27 cellular contexts compared by ENCODE assay signal in the genomic region with DNA sequence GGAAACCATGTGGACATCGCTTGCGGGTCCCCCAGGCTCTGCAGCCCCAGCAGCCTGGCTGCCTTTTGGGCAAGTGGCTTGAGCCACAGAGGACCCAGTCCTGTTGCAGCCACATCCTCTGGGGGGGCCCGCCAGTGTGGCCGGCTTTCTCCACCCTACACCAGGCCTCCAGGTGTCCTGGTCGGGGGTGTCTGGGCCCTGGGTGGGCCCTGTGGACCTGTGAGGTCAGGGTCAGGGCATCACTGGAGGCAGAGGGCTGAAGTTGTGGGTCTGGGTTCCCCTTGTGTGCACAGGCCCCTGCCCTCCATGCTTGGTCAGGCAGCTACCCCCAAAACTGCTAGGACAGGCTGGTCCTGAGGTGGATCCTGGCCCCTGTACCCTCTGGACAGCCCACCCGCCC. TPM values are rescaled to one million over a fixed set of nuclear protein-coding genes. Genes with fewer than 3 reads are reported as not detected.
"Had no signal": no experiment of that assay in that cellular context is flagged by ENCODE, and none has a peak within 500 bp of the region (broad histone marks: within the 10 kb centered on the region; RNA-seq: fewer than 3 reads in every experiment).

No MANE protein-coding gene starts in this region.

- H3K27ac Mint-ChIP-seq: stimulated activated naive CD8-positive, alpha-beta T cell treated with anti-CD3 and anti-CD28 coated beads, Interleukin-15, Interleukin-2, amounts not matched to agents 100 ng/mL and 50 ng/mL, for 24 hours had no signal

- H2AFZ ChIP-seq: hepatocyte, parathyroid adenoma had no signal

- H3K4me1 ChIP-seq: foreskin keratinocyte, heart left ventricle, parathyroid adenoma, right lobe of liver, upper lobe of left lung had no signal

- H3K27ac ChIP-seq: esophagus muscularis mucosa, foreskin keratinocyte, gastroesophageal sphincter, heart left ventricle, hepatocyte, neutrophil, parathyroid adenoma, right lobe of liver, thoracic aorta, tibial nerve, upper lobe of left lung, uterus had no signal

- H3K4me2 ChIP-seq: hepatocyte had no signal

- H3K27me3 ChIP-seq: dorsolateral prefrontal cortex, esophagus muscularis mucosa, gastroesophageal sphincter, heart left ventricle, hepatocyte, neutrophil, right lobe of liver, tibial nerve, upper lobe of left lung, uterus had no signal

- H3K9me3 ChIP-seq: esophagus muscularis mucosa, gastroesophageal sphincter, heart left ventricle, neutrophil, right lobe of liver, thoracic aorta, tibial nerve, upper lobe of left lung, uterus had no signal

- H3K79me2 ChIP-seq: hepatocyte, parathyroid adenoma had no signal

- DNase-seq: cerebellar nuclear complex; cortex of kidney; dorsolateral prefrontal cortex; effector CD4-positive, alpha-beta T cell; foreskin keratinocyte; heart left ventricle; kidney; mesenchymal stem cell; midbrain; naive thymus-derived CD4-positive, alpha-beta T cell; right lobe of liver; small intestine; stimulated activated CD4-positive, alpha-beta T cell treated with anti-CD3 and anti-CD28 coated beads, Interleukin-15, amount 100 ng/mL, for 24 hours; stimulated activated CD4-positive, alpha-beta T cell treated with anti-CD3 and anti-CD28 coated beads, Interleukin-2, amount 100 ng/mL, for 48 hours; uterus had no signal

- H3K4me3 ChIP-seq: dorsolateral prefrontal cortex, esophagus muscularis mucosa, gastroesophageal sphincter, heart left ventricle, hepatocyte, right lobe of liver, thoracic aorta, tibial nerve, upper lobe of left lung, uterus had no signal

- FAIRE-seq: kidney, small intestine had no signal

- H3K27me3 Mint-ChIP-seq: naive thymus-derived CD4-positive, alpha-beta T cell; progenitor cell of endocrine pancreas; stimulated activated naive CD8-positive, alpha-beta T cell treated with anti-CD3 and anti-CD28 coated beads, Interleukin-15, Interleukin-2, amounts not matched to agents 100 ng/mL and 50 ng/mL, for 24 hours had no signal

- H3K9ac ChIP-seq: parathyroid adenoma had no signal

- H3K4me3 Mint-ChIP-seq: naive thymus-derived CD4-positive, alpha-beta T cell; stimulated activated naive CD8-positive, alpha-beta T cell treated with anti-CD3 and anti-CD28 coated beads, Interleukin-15, Interleukin-2, amounts not matched to agents 100 ng/mL and 50 ng/mL, for 24 hours had no signal

- H3K36me3 ChIP-seq: thoracic aorta, uterus had no signal

- ATAC-seq: foreskin keratinocyte; gastroesophageal sphincter; heart left ventricle; naive thymus-derived CD4-positive, alpha-beta T cell had no signal

- H3K9me3 Mint-ChIP-seq: stimulated activated naive CD8-positive, alpha-beta T cell treated with anti-CD3 and anti-CD28 coated beads, Interleukin-15, Interleukin-2, amounts not matched to agents 100 ng/mL and 50 ng/mL, for 24 hours had no signal

RNA-seq across cellular contexts. Expression of gene MSANTD1, which starts 3.3 kb away (rescaled TPM):
- total RNA-seq: epithelial cell of proximal tubule had no signal
- polyA plus RNA-seq: fibroblast of lung; naive thymus-derived CD4-positive, alpha-beta T cell had no signal
